ENCODE assay signal across 19 cellular contexts in the genomic region with DNA sequence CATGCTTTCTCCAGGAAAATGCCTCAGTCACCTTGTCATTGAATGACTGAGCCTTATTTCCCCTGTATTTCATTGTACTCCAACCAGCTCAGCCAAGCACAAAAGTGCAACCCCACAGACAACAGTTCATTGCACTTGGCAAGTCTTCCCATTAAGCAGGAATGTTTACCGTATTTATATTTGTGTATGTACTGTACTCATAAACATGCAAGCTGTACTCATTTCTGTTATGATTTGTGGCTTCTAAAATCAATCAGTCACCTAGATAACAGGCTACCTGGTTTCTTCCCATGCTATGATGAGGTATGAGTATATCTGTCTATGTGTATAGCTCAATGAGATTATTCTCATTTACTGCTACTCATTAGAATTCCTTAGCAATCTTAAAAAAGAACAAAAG.
DNase-seq lines count a peak whose midpoint lies in the region; ATAC-seq, FAIRE-seq and TF ChIP-seq lines count a peak whose summit lies in the region.
"Had no signal": no experiment of that assay in that cellular context is flagged by ENCODE, and none has a peak within 500 bp of the region (broad histone marks: within the 10 kb centered on the region; RNA-seq: fewer than 3 reads in every experiment).

No MANE protein-coding gene starts in this region.

- peak overlapping the region; percentile 87 for H3K27ac ChIP-seq in astrocyte (ENCODE audit: low read depth, low read length)
- H3K27ac ChIP-seq in substantia nigra (ENCODE audit: low read depth, low read length, poor library complexity, severe bottlenecking), result no peak overlapping the region
- H3K27ac ChIP-seq: uterus had no signal

- H3K79me2 ChIP-seq in astrocyte (ENCODE audit: insufficient read depth, low read length), result no peaks in the 10 kb centered on the region

- DNase-seq in HK-2 (ENCODE audit: unreplicated experiment), result peak; percentile 37
- DNase-seq in astrocyte (ENCODE audit: low read depth), result no peak
- peak; percentile 23 for DNase-seq in glomerular endothelial cell (ENCODE audit: extremely low read depth, low read depth, low spot score)
- DNase-seq in stimulated activated naive B cell treated with anti-CD40 and anti-IgM and Interleukin-4, amounts not matched to agents 10 μg/mL and 1 μg/mL and 100 μg/mL, for 72 hours, result no peak
- no peak for DNase-seq in substantia nigra (lab: John Stamatoyannopoulos, UW)
- DNase-seq: activated effector memory CD4-positive, alpha-beta T cell treated with anti-CD3 and anti-CD28 coated beads, Interleukin-2, amount 50 U/mL, for 16 hours; anterior cingulate cortex; CD4-positive, alpha-beta memory T cell; GDM1; NCI-H1694 treated with DMSO at 0.1 percent for 48 hours; NCI-H524 treated with DMSO at 0.1 percent for 48 hours; nucleus accumbens; OCI-M1; small intestine; stimulated activated naive CD4-positive, alpha-beta T cell treated with Interleukin-2 at 50 U/mL for 16 hours; T-cell; uterus had no signal

- H3K9me3 Mint-ChIP-seq in astrocyte (ENCODE audit: unreplicated experiment), result no peaks in the 10 kb centered on the region
- no peaks in the 10 kb centered on the region for H3K9me3 Mint-ChIP-seq in stimulated activated naive B cell treated with anti-CD40 and anti-IgM and Interleukin-4, amounts not matched to agents 10 μg/mL and 1 μg/mL and 100 μg/mL, for 72 hours
- H3K9me3 Mint-ChIP-seq: CD4-positive, alpha-beta memory T cell; T-cell had no signal

- H3K27me3 ChIP-seq in astrocyte (ENCODE audit: insufficient read depth, low read length), result no peaks in the 10 kb centered on the region
- H3K27me3 ChIP-seq: uterus had no signal

- peak overlapping the region; percentile 30 for H2AFZ ChIP-seq in astrocyte (ENCODE audit: low read depth, low read length)

- no peaks in the 10 kb centered on the region for H3K27me3 Mint-ChIP-seq in astrocyte (ENCODE audit: low read depth, unreplicated experiment)
- no peaks in the 10 kb centered on the region for H3K27me3 Mint-ChIP-seq in stimulated activated naive B cell treated with anti-CD40 and anti-IgM and Interleukin-4, amounts not matched to agents 10 μg/mL and 1 μg/mL and 100 μg/mL, for 72 hours
- H3K27me3 Mint-ChIP-seq: CD4-positive, alpha-beta memory T cell had no signal

- H3K4me3 ChIP-seq in astrocyte (ENCODE audit: insufficient read depth, low read depth, low read length), result no peak overlapping the region
- H3K4me3 ChIP-seq: uterus had no signal

- peak overlapping the region; percentile 95 for H3K27ac Mint-ChIP-seq in astrocyte (ENCODE audit: unreplicated experiment)
- H3K27ac Mint-ChIP-seq in stimulated activated naive B cell treated with anti-CD40 and anti-IgM and Interleukin-4, amounts not matched to agents 10 μg/mL and 1 μg/mL and 100 μg/mL, for 72 hours, result peak overlapping the region; percentile 10
- H3K27ac Mint-ChIP-seq: CD4-positive, alpha-beta memory T cell; T-cell had no signal

- H3K36me3 Mint-ChIP-seq in astrocyte (ENCODE audit: low read depth, unreplicated experiment), result no peaks in the 10 kb centered on the region
- H3K36me3 Mint-ChIP-seq in stimulated activated naive B cell treated with anti-CD40 and anti-IgM and Interleukin-4, amounts not matched to agents 10 μg/mL and 1 μg/mL and 100 μg/mL, for 72 hours, result no peaks in the 10 kb centered on the region
- H3K36me3 Mint-ChIP-seq: CD4-positive, alpha-beta memory T cell; T-cell had no signal

- no peaks in the 10 kb centered on the region for H4K20me1 ChIP-seq in astrocyte (ENCODE audit: insufficient read depth, low read length)

- peak overlapping the region; percentile 79 for H3K4me2 ChIP-seq in astrocyte (ENCODE audit: low read length)

- H3K4me3 Mint-ChIP-seq in astrocyte (ENCODE audit: unreplicated experiment), result no peak overlapping the region
- H3K4me3 Mint-ChIP-seq in stimulated activated naive B cell treated with anti-CD40 and anti-IgM and Interleukin-4, amounts not matched to agents 10 μg/mL and 1 μg/mL and 100 μg/mL, for 72 hours, result no peak overlapping the region
- H3K4me3 Mint-ChIP-seq: CD4-positive, alpha-beta memory T cell; T-cell had no signal

- H3K9ac ChIP-seq in astrocyte (ENCODE audit: low read length), result peak overlapping the region; percentile 69

- no peak for ATAC-seq in stimulated activated naive B cell treated with anti-CD40 and anti-IgM and Interleukin-4, amounts not matched to agents 10 μg/mL and 1 μg/mL and 100 μg/mL, for 72 hours (replicated peaks)
- ATAC-seq in GM21786 (IDR thresholded peaks at IDR 0.05; ENCODE audit: unreplicated experiment) (no peak), HG03354 (IDR thresholded peaks at IDR 0.05; ENCODE audit: poor library complexity, severe bottlenecking, unreplicated experiment) (no peak)
- ATAC-seq: T-cell had no signal

- no peaks in the 10 kb centered on the region for H3K36me3 ChIP-seq in astrocyte (ENCODE audit: insufficient read depth, low read length)
- H3K36me3 ChIP-seq: uterus had no signal

- H3K4me1 ChIP-seq in astrocyte (ENCODE audit: insufficient read depth, low read length), result peaks cover 27% of the 10 kb centered on the region
- H3K4me1 ChIP-seq: uterus had no signal

- no peak for FAIRE-seq in astrocyte (lab: Jason Lieb, UNC)
- FAIRE-seq: small intestine had no signal

- H3K9me3 ChIP-seq in astrocyte (ENCODE audit: insufficient read depth, low read depth, low read length), result no peaks in the 10 kb centered on the region
- H3K9me3 ChIP-seq: uterus had no signal

- H3K4me1 Mint-ChIP-seq in astrocyte (ENCODE audit: low read depth, unreplicated experiment), result peaks cover 37% of the 10 kb centered on the region
- no peaks in the 10 kb centered on the region for H3K4me1 Mint-ChIP-seq in stimulated activated naive B cell treated with anti-CD40 and anti-IgM and Interleukin-4, amounts not matched to agents 10 μg/mL and 1 μg/mL and 100 μg/mL, for 72 hours
- H3K4me1 Mint-ChIP-seq: CD4-positive, alpha-beta memory T cell; T-cell had no signal

- TF ChIP-seq CTCF in astrocyte (IDR thresholded peaks at IDR 0.05; ENCODE audit: insufficient read depth, low read depth, low read length), result no peak

Comparison
In these comparisons a context has a peak if more than half of its experiments do, and no peak if none do; other contexts are left out.
1. DNase-seq: peak in HK-2 (single experiment) and glomerular endothelial cell (single experiment); none in astrocyte (single experiment), stimulated activated naive B cell treated with anti-CD40 and anti-IgM and Interleukin-4, amounts not matched to agents 10 μg/mL and 1 μg/mL and 100 μg/mL, for 72 hours (single experiment) and substantia nigra (0 of 49).